ENCODE assay signal across 17 cellular contexts in the genomic region with DNA sequence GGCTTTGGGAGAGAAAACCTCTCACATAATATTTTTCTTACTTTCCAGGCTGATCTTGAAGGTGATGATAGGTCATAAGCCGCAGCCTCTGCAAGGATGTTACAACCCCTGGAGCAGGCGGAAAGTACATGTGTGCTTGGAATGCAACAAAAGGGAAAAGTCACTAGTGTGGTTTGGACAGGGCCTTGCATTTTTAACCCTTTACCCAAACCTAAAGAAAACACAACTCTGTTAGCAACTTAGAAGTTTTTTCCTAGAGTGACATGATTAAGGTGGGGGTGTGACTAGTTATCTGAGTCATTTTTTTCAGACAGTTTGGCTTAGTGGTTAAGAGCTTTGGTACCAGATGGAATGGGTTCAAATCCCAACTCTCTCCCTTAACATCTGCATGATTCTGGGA.
A peak's percentile ranks its signal among the peaks of the same experiment; 100 is the strongest.
DNase-seq lines count a peak whose midpoint lies in the region; ATAC-seq, FAIRE-seq and TF ChIP-seq lines count a peak whose summit lies in the region.
"Had no signal": no experiment of that assay in that cellular context is flagged by ENCODE, and none has a peak within 500 bp of the region (broad histone marks: within the 10 kb centered on the region; RNA-seq: fewer than 3 reads in every experiment).

No MANE protein-coding gene starts in this region.

- no peak overlapping the region for H3K27ac ChIP-seq in upper lobe of right lung
- no peak overlapping the region for H3K27ac ChIP-seq in HepG2 (ENCODE audit: extremely low read length, insufficient read depth, low read length)
- H3K27ac ChIP-seq: BLaER1, HL-60, left lung, neural progenitor cell, vagina had no signal

- H4K20me1 ChIP-seq in HepG2 (ENCODE audit: insufficient read depth, low read length): no peaks in the 10 kb centered on the region
- H4K20me1 ChIP-seq: BLaER1 had no signal

- no peak for TF ChIP-seq CTCF in AG04449 (IDR thresholded peaks at IDR 0.05; ENCODE audit: insufficient read depth, low read length, missing control alignments)
- no peak for TF ChIP-seq CTCF in upper lobe of right lung (IDR thresholded peaks at IDR 0.05)
- no peak for TF ChIP-seq CTCF in HepG2 (CRISPR knock-in tag; IDR thresholded peaks at IDR 0.05)

- no TSS peak for BruUV-seq in HepG2 (replicated peaks; lab: Mats Ljungman, UMichigan)

- H3K79me2 ChIP-seq in HepG2 (ENCODE audit: insufficient read depth, low read length): no peaks in the 10 kb centered on the region

- no peak overlapping the region for H2AFZ ChIP-seq in HepG2 (ENCODE audit: low read length)
- H2AFZ ChIP-seq: neural progenitor cell had no signal

- in situ Hi-C loops in HepG2 (cut with HindIII; ENCODE audit: extremely low pct_ligation_motif_present, low pct_unique_long_range_greater_than_20kb): loop anchor here (25.0 kb wide), 1 partner anchor 147 kb away; no protein-coding TSS in a partner anchor

- peaks cover 2% of the 10 kb centered on the region for H3K4me1 ChIP-seq in upper lobe of right lung
- peaks cover 29% of the 10 kb centered on the region for H3K4me1 ChIP-seq in HepG2 (ENCODE audit: insufficient read depth, low read length)

- no peak for TF ChIP-seq EP300 in HepG2 (IDR thresholded peaks at IDR 0.05; ENCODE audit: low read depth in 2 of 2, low read length in 2 of 2)
- TF ChIP-seq EP300 in HepG2 (CRISPR knock-in tag; IDR thresholded peaks at IDR 0.05; ENCODE audit: borderline replicate concordance): no peak

- no peak for TF ChIP-seq RAD21 in HepG2 (CRISPR knock-in tag; IDR thresholded peaks at IDR 0.05)

- no peak for FAIRE-seq in HepG2 (lab: Jason Lieb, UNC)

- no peak overlapping the region for H3K4me2 ChIP-seq in HepG2 (ENCODE audit: low read depth, low read length)
- H3K4me2 ChIP-seq: neural progenitor cell had no signal

- ATAC-seq in upper lobe of right lung (no peak), HepG2 (no peak)
- ATAC-seq: left lung had no signal

- H3K27me3 ChIP-seq in upper lobe of right lung (no peaks in the 10 kb centered on the region), HepG2 (ENCODE audit: control insufficient read depth in 1 of 2, insufficient read depth in 2 of 2, low read length in 2 of 2) (peaks cover 0 to 4% of the 10 kb centered on the region in 2 experiments; a peak in 1 of 5 replicates)
- H3K27me3 ChIP-seq: BLaER1, neural progenitor cell, vagina had no signal

- CTCF ChIA-PET in AG04449 (lab: Yijun Ruan, JAX) (no interaction called here), HepG2 (lab: Yijun Ruan, JAX; ENCODE audit: low intra/inter-chr PET ratio, low total read pairs) (no interaction called here)

- intact Hi-C loops in activated T-helper 2 cell treated with anti-CD3 and anti-CD28 coated beads, Interferon-gamma antibody, Interleukin-2, Interleukin-4, amounts not matched to agents 10 μg/mL and 5 μg/mL and 100 μg/mL, durations not matched to agents 14 hours and 24 hours and 36 hours (cut with micrococcal nuclease): no loop called here
- intact Hi-C loops in upper lobe of right lung (cut with DNase I): no loop called here
- intact Hi-C loops in HepG2 (cut with micrococcal nuclease; ENCODE audit: unreplicated experiment): loop anchor here (10.0 kb wide), 1 partner anchor 459 kb away; a partner anchor contains a TSS

- WGBS in HepG2 (ENCODE audit: low lambda C conversion rate): 73% methylated on average over 2 of the region's 2 CpGs

- H3K9me3 ChIP-seq in upper lobe of right lung: no peaks in the 10 kb centered on the region
- H3K9me3 ChIP-seq in HepG2 (ENCODE audit: low read length): no peaks in the 10 kb centered on the region
- H3K9me3 ChIP-seq: BLaER1, left lung, vagina had no signal

- H3K4me3 Mint-ChIP-seq in activated T-helper 2 cell treated with anti-CD3 and anti-CD28 coated beads, Interferon-gamma antibody, Interleukin-2, Interleukin-4, amounts not matched to agents 10 μg/mL and 5 μg/mL and 100 μg/mL, durations not matched to agents 14 hours and 24 hours and 36 hours (ENCODE audit: low read depth): no peak overlapping the region
- H3K4me3 Mint-ChIP-seq: neural progenitor cell had no signal

- TF ChIP-seq POLR2A in HepG2 (IDR thresholded peaks at IDR 0.05; ENCODE audit: insufficient read depth in 1 of 2, low read depth in 2 of 2, low read length in 2 of 2): no peak

- no peak overlapping the region for H3K4me3 ChIP-seq in AG04449 (ENCODE audit: low read depth, low read length)
- H3K4me3 ChIP-seq in upper lobe of right lung: no peak overlapping the region
- no peak overlapping the region for H3K4me3 ChIP-seq in HepG2 (replicated peaks in 1 of 3; ENCODE audit: insufficient read depth in 1 of 3, low read depth in 2 of 3, low read length in 3 of 3)
- H3K4me3 ChIP-seq: BLaER1, left lung, neural progenitor cell, vagina had no signal

- H3K27ac Mint-ChIP-seq in activated T-helper 2 cell treated with anti-CD3 and anti-CD28 coated beads, Interferon-gamma antibody, Interleukin-2, Interleukin-4, amounts not matched to agents 10 μg/mL and 5 μg/mL and 100 μg/mL, durations not matched to agents 14 hours and 24 hours and 36 hours: no peak overlapping the region
- H3K27ac Mint-ChIP-seq: neural progenitor cell had no signal

- H3K4me1 Mint-ChIP-seq in activated T-helper 2 cell treated with anti-CD3 and anti-CD28 coated beads, Interferon-gamma antibody, Interleukin-2, Interleukin-4, amounts not matched to agents 10 μg/mL and 5 μg/mL and 100 μg/mL, durations not matched to agents 14 hours and 24 hours and 36 hours (ENCODE audit: low read depth): peaks cover 27% of the 10 kb centered on the region

- POLR2A ChIA-PET in AG04449 (lab: Yijun Ruan, JAX): interaction anchor here (0.5 kb wide), 1 partner anchor 1700 kb away, joined by 3 read pairs; a partner anchor contains a TSS
- POLR2A ChIA-PET in HepG2 (lab: Yijun Ruan, JAX): no interaction called here

- no peaks in the 10 kb centered on the region for H3K9me3 Mint-ChIP-seq in activated T-helper 2 cell treated with anti-CD3 and anti-CD28 coated beads, Interferon-gamma antibody, Interleukin-2, Interleukin-4, amounts not matched to agents 10 μg/mL and 5 μg/mL and 100 μg/mL, durations not matched to agents 14 hours and 24 hours and 36 hours
- H3K9me3 Mint-ChIP-seq: neural progenitor cell had no signal

- H3K36me3 ChIP-seq in upper lobe of right lung (no peaks in the 10 kb centered on the region), HepG2 (replicated peaks in 1 of 2; ENCODE audit: control insufficient read depth in 1 of 2, insufficient read depth in 2 of 2, low read length in 2 of 2) (no peaks in the 10 kb centered on the region)
- H3K36me3 ChIP-seq: BLaER1, left lung, neural progenitor cell, vagina had no signal

- H3K9ac ChIP-seq in HepG2 (ENCODE audit: insufficient read depth, low read depth, low read length): no peak overlapping the region
- H3K9ac ChIP-seq: BLaER1, neural progenitor cell had no signal

- peak; percentile 60 for DNase-seq in AG04449 (ENCODE audit: low read depth, low spot score)
- DNase-seq in HK-2 (ENCODE audit: unreplicated experiment): peak; percentile 27
- DNase-seq in amniotic epithelial cell (ENCODE audit: low read depth): peak; percentile 83
- peak; percentile 93 for DNase-seq in glomerular visceral epithelial cell (ENCODE audit: extremely low spot score)
- DNase-seq in activated T-helper 2 cell treated with anti-CD3 and anti-CD28 coated beads, Interferon-gamma antibody, Interleukin-2, Interleukin-4, amounts not matched to agents 10 μg/mL and 5 μg/mL and 100 μg/mL, durations not matched to agents 14 hours and 24 hours and 36 hours (ENCODE audit: low spot score): no peak
- no peak for DNase-seq in amniotic stem cell (lab: John Stamatoyannopoulos, UW)
- no peak for DNase-seq in upper lobe of right lung
- DNase-seq in HepG2 (ENCODE audit: low spot score): no peak
- DNase-seq: activated CD4-positive, CD25-positive, alpha-beta regulatory T cell treated with anti-CD3 and anti-CD28 coated beads, Interleukin-2, amount 50 U/mL, for 72 hours; left lung; NCI-H1105; NCI-H524 treated with DMSO at 0.1 percent for 48 hours; stimulated activated CD4-positive, alpha-beta T cell treated with anti-CD3 and anti-CD28 coated beads, Interleukin-12 subunit alpha, Interleukin-12 subunit beta, amount 100 ng/mL, for 4 hours had no signal

- peaks cover under 1% of the 10 kb centered on the region for H3K27me3 Mint-ChIP-seq in activated T-helper 2 cell treated with anti-CD3 and anti-CD28 coated beads, Interferon-gamma antibody, Interleukin-2, Interleukin-4, amounts not matched to agents 10 μg/mL and 5 μg/mL and 100 μg/mL, durations not matched to agents 14 hours and 24 hours and 36 hours (ENCODE audit: low read depth)

- H3K36me3 Mint-ChIP-seq in activated T-helper 2 cell treated with anti-CD3 and anti-CD28 coated beads, Interferon-gamma antibody, Interleukin-2, Interleukin-4, amounts not matched to agents 10 μg/mL and 5 μg/mL and 100 μg/mL, durations not matched to agents 14 hours and 24 hours and 36 hours (ENCODE audit: low read depth): no peaks in the 10 kb centered on the region
- H3K36me3 Mint-ChIP-seq: neural progenitor cell had no signal

TF ChIP-seq in HepG2, 621 proteins besides CTCF, POLR2A, EP300 and RAD21:
- TF ChIP-seq ZNF382 (CRISPR knock-in tag; IDR thresholded peaks at IDR 0.05; ENCODE audit: borderline replicate concordance) (no peak), ZNF224 (CRISPR knock-in tag; IDR thresholded peaks at IDR 0.05) (no peak), CENPX (CRISPR knock-in tag; IDR thresholded peaks at IDR 0.05) (no peak), ZNF547 (CRISPR knock-in tag; IDR thresholded peaks at IDR 0.05) (no peak), ZNF136 (CRISPR knock-in tag; IDR thresholded peaks at IDR 0.05; ENCODE audit: low read depth) (no peak), SCMH1 (CRISPR knock-in tag; IDR thresholded peaks at IDR 0.05; ENCODE audit: borderline replicate concordance) (no peak), ZFP1 (CRISPR knock-in tag; IDR thresholded peaks at IDR 0.05) (no peak), ARNTL (CRISPR knock-in tag; IDR thresholded peaks at IDR 0.05) (no peak)
- TF ChIP-seq, protein P1, sequence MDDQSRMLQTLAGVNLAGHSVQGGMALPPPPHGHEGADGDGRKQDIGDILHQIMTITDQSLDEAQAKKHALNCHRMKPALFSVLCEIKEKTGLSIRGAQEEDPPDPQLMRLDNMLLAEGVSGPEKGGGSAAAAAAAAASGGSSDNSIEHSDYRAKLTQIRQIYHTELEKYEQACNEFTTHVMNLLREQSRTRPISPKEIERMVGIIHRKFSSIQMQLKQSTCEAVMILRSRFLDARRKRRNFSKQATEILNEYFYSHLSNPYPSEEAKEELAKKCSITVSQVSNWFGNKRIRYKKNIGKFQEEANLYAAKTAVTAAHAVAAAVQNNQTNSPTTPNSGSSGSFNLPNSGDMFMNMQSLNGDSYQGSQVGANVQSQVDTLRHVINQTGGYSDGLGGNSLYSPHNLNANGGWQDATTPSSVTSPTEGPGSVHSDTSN (CRISPR knock-in tag; IDR thresholded peaks at IDR 0.05; ENCODE audit: borderline replicate concordance): no peak

Comparison
In these comparisons a context has a peak if more than half of its experiments do, and no peak if none do; other contexts are left out.
1. DNase-seq: peak in AG04449 (single experiment), HK-2 (single experiment), amniotic epithelial cell (single experiment) and glomerular visceral epithelial cell (single experiment); none in activated T-helper 2 cell treated with anti-CD3 and anti-CD28 coated beads, Interferon-gamma antibody, Interleukin-2, Interleukin-4, amounts not matched to agents 10 μg/mL and 5 μg/mL and 100 μg/mL, durations not matched to agents 14 hours and 24 hours and 36 hours (single experiment), amniotic stem cell (single experiment), upper lobe of right lung (single experiment) and HepG2 (single experiment).